In genomic region chr12:118102609-118103008, GRCh38 we compare ENCODE assay signal across 7 cellular contexts. TPM values are rescaled to one million over a fixed set of nuclear protein-coding genes. Genes with fewer than 3 reads are reported as not detected.
DNase-seq lines count a peak whose midpoint lies in the region; ATAC-seq and TF ChIP-seq lines count a peak whose summit lies in the region.

No MANE protein-coding gene starts in this region.

- 44% methylated on average over 5 of the region's 5 CpGs for WGBS in right cardiac atrium
- WGBS in smooth muscle cell (ENCODE audit: low lambda C conversion rate): 21% methylated on average over 5 of the region's 5 CpGs
- 46 to 66% methylated on average over 3 to 5 of the region's 5 CpGs for WGBS in gastroesophageal sphincter (ENCODE audit: low coverage in 1 of 2), 2 donors

- no peak for TF ChIP-seq EP300 in gastroesophageal sphincter (IDR thresholded peaks at IDR 0.05)

- peak overlapping the region; percentile 99 for H3K4me2 ChIP-seq in smooth muscle cell

- H3F3A ChIP-seq in smooth muscle cell (ENCODE audit: low read depth): no peaks in the 10 kb centered on the region

- H3K27me3 ChIP-seq in H7 (ENCODE audit: control insufficient read depth, insufficient read depth, low read length) (no peaks in the 10 kb centered on the region), WERI-Rb-1 (ENCODE audit: insufficient read depth, low read depth, severe bottlenecking) (no peaks in the 10 kb centered on the region), right cardiac atrium (ENCODE audit: control insufficient read depth, insufficient read depth) (no peaks in the 10 kb centered on the region), smooth muscle cell (ENCODE audit: low read depth) (no peaks in the 10 kb centered on the region), gastroesophageal sphincter (no peaks in the 10 kb centered on the region)

- H3K36me3 ChIP-seq in H7 (replicated peaks; ENCODE audit: control insufficient read depth, insufficient read depth, low read length) (peaks cover 1% of the 10 kb centered on the region), WERI-Rb-1 (peaks cover 2% of the 10 kb centered on the region; the same call in 1 of the 2 replicates), smooth muscle cell (ENCODE audit: low read depth) (no peaks in the 10 kb centered on the region), gastroesophageal sphincter (no peaks in the 10 kb centered on the region)

- H3K4me3 ChIP-seq in H7 (ENCODE audit: insufficient read depth, low read depth, low read length): peak overlapping the region; percentile 96
- peak overlapping the region; percentile 88; the same call in 1 of the 2 replicates for H3K4me3 ChIP-seq in WERI-Rb-1 (ENCODE audit: low read depth, low read length)
- peak overlapping the region; percentile 87 for H3K4me3 ChIP-seq in right cardiac atrium (ENCODE audit: low read length)
- H3K4me3 ChIP-seq in smooth muscle cell: peak overlapping the region; percentile 86
- H3K4me3 ChIP-seq in gastroesophageal sphincter: peak overlapping the region in 1 of 2 donors; percentile 64

- H3K27ac ChIP-seq in WERI-Rb-1: no peak overlapping the region
- no peak overlapping the region for H3K27ac ChIP-seq in right cardiac atrium (ENCODE audit: low read length)
- no peak overlapping the region for H3K27ac ChIP-seq in smooth muscle cell (ENCODE audit: low read depth)
- peak overlapping the region in 1 of 4 donors; percentile 85 for H3K27ac ChIP-seq in gastroesophageal sphincter

- no peak for TF ChIP-seq POLR2A in gastroesophageal sphincter (IDR thresholded peaks at IDR 0.05)

- H3K79me2 ChIP-seq in smooth muscle cell (ENCODE audit: low read depth): no peaks in the 10 kb centered on the region

- no peaks in the 10 kb centered on the region for H3K9me3 ChIP-seq in WERI-Rb-1 (ENCODE audit: severe bottlenecking)
- H3K9me3 ChIP-seq in right cardiac atrium (ENCODE audit: control insufficient read depth, low read length): no peaks in the 10 kb centered on the region
- no peaks in the 10 kb centered on the region for H3K9me3 ChIP-seq in smooth muscle cell (replicated peaks; ENCODE audit: low read depth)
- H3K9me3 ChIP-seq in gastroesophageal sphincter: no peaks in the 10 kb centered on the region

- peaks cover 3% of the 10 kb centered on the region for H3K4me1 ChIP-seq in right cardiac atrium (ENCODE audit: control insufficient read depth, insufficient read depth, low read length)
- H3K4me1 ChIP-seq in smooth muscle cell (ENCODE audit: low read depth): peaks cover 3% of the 10 kb centered on the region
- H3K4me1 ChIP-seq in gastroesophageal sphincter: peaks cover 0 to 18% (median 0%) of the 10 kb centered on the region in 3 donors

- no peak overlapping the region for H3K9ac ChIP-seq in smooth muscle cell (ENCODE audit: low read depth)

- ATAC-seq in right cardiac atrium (no peak), gastroesophageal sphincter (no peak)

- no peak overlapping the region for H2AFZ ChIP-seq in smooth muscle cell (ENCODE audit: low read depth)

- H4K20me1 ChIP-seq in smooth muscle cell (ENCODE audit: low read depth): no peaks in the 10 kb centered on the region

- DNase-seq in H7: peak; percentile 65
- DNase-seq in WERI-Rb-1: no peak
- no peak for DNase-seq in right cardiac atrium
- no peak for DNase-seq in smooth muscle cell (lab: John Stamatoyannopoulos, UW; ENCODE audit: unreplicated experiment)
- no peak for DNase-seq in KG1 (lab: John Stamatoyannopoulos, UW)
- no peak for DNase-seq in CD1c-positive myeloid dendritic cell (ENCODE audit: extremely low spot score)

- intact Hi-C loops in right cardiac atrium (cut with DNase I): no loop called here

- no peak for TF ChIP-seq CTCF in WERI-Rb-1 (IDR thresholded peaks at IDR 0.05; ENCODE audit: low read depth, low read length)
- no peak for TF ChIP-seq CTCF in smooth muscle cell (IDR thresholded peaks at IDR 0.05; ENCODE audit: borderline replicate concordance, insufficient read depth, poor library complexity, severe bottlenecking)
- no peak for TF ChIP-seq CTCF in gastroesophageal sphincter (IDR thresholded peaks at IDR 0.05)

RNA-seq across cellular contexts. Expression of gene VSIG10, which starts 1.2 kb away (rescaled TPM):
- 33.7 and 36.1 TPM in 2 replicates for total RNA-seq in H7 (2014; rRNA removed; shearing (Covaris generic))
- 10 to 100 TPM in 3 of 4 donors, 1 to 10 TPM in 1; 6.3 to 14.7 (median 14.3) TPM for total RNA-seq in right cardiac atrium
- 9.1 TPM for polyA plus RNA-seq in right cardiac atrium
- total RNA-seq in smooth muscle cell: 2.3 and 5.6 TPM in 2 replicates
- 2.3 and 3.0 TPM in 2 replicates for polyA plus RNA-seq in smooth muscle cell
- 10 to 100 TPM; 14.7 to 24.6 (median 17.6) TPM for total RNA-seq in gastroesophageal sphincter

RNA-seq across cellular contexts. Expression of gene PEBP1, which starts 33.3 kb away (rescaled TPM):
- total RNA-seq in H7 (2014; rRNA removed; shearing (Covaris generic)): 338 and 372 TPM in 2 replicates
- total RNA-seq in right cardiac atrium: 100 to 1,000 TPM; 370 to 507 (median 411) TPM
- polyA plus RNA-seq in right cardiac atrium: 477 TPM
- 106 and 118 TPM in 2 replicates for total RNA-seq in smooth muscle cell
- polyA plus RNA-seq in smooth muscle cell: 193 and 199 TPM in 2 replicates
- total RNA-seq in gastroesophageal sphincter: 100 to 1,000 TPM; 294 to 370 (median 337) TPM

RNA-seq across cellular contexts. Expression of gene WSB2, which starts 41.6 kb away (rescaled TPM):
- total RNA-seq in H7 (2014; rRNA removed; shearing (Covaris generic)): 103 and 104 TPM in 2 replicates
- 10 to 100 TPM; 71.9 to 79.2 (median 72.8) TPM for total RNA-seq in right cardiac atrium
- polyA plus RNA-seq in right cardiac atrium: 40.6 TPM
- total RNA-seq in smooth muscle cell: 71.5 and 78.2 TPM in 2 replicates
- polyA plus RNA-seq in smooth muscle cell: 43.9 and 48.1 TPM in 2 replicates
- total RNA-seq in gastroesophageal sphincter: 10 to 100 TPM; 73.0 to 85.9 (median 81.5) TPM
